In genomic region chr1:214270097-214270635, GRCh38 we compare ENCODE assay signal across 20 cellular contexts. TPM values are rescaled to one million over a fixed set of nuclear protein-coding genes. Genes with fewer than 3 reads are reported as not detected.
DNase-seq lines count a peak whose midpoint lies in the region; ATAC-seq and TF ChIP-seq lines count a peak whose summit lies in the region.
"Had no signal": no experiment of that assay in that cellular context is flagged by ENCODE, and none has a peak within 500 bp of the region (broad histone marks: within the 10 kb centered on the region; RNA-seq: fewer than 3 reads in every experiment).

No MANE protein-coding gene starts in this region.

- H3K18ac ChIP-seq in trophoblast cell (ENCODE audit: low read length): no peak overlapping the region

- H3K36me3 ChIP-seq in BJ (ENCODE audit: control insufficient read depth, insufficient read depth, low read length) (no peaks in the 10 kb centered on the region), HEK293 (ENCODE audit: control insufficient read depth in 2 of 2, insufficient read depth in 1 of 2, low read length in 2 of 2) (no peaks in the 10 kb centered on the region), trophoblast cell (ENCODE audit: control insufficient read depth in 1 of 2, insufficient read depth in 2 of 2, low read length in 2 of 2) (no peaks in the 10 kb centered on the region)
- H3K36me3 ChIP-seq: BLaER1, Peyer's patch had no signal

- peaks cover 7% of the 10 kb centered on the region for H3K27me3 ChIP-seq in BJ (ENCODE audit: control insufficient read depth, insufficient read depth, low read length)
- H3K27me3 ChIP-seq in trophoblast cell (ENCODE audit: insufficient read depth, low read length): no peaks in the 10 kb centered on the region
- H3K27me3 ChIP-seq: BLaER1, Peyer's patch had no signal

- no peak overlapping the region for H2AFZ ChIP-seq in trophoblast cell (ENCODE audit: insufficient read depth, low read length, poor library complexity)

- H3K79me1 ChIP-seq in trophoblast cell (ENCODE audit: low read length): no peaks in the 10 kb centered on the region

- H3K27ac ChIP-seq in HEK293 (ENCODE audit: extremely low read depth, low read depth, low read length) (no peak overlapping the region), trophoblast cell (ENCODE audit: low read depth, low read length) (no peak overlapping the region)
- H3K27ac ChIP-seq: BLaER1, Peyer's patch had no signal

- H3K23ac ChIP-seq in trophoblast cell (ENCODE audit: low read length): no peak overlapping the region

- no peak overlapping the region for H2BK120ac ChIP-seq in trophoblast cell (ENCODE audit: insufficient read depth, low read length, poor library complexity)

- no peak overlapping the region for H3K14ac ChIP-seq in trophoblast cell (ENCODE audit: low read length)

- H3K4me3 Mint-ChIP-seq in endothelial cell (ENCODE audit: unreplicated experiment): no peak overlapping the region
- H3K4me3 Mint-ChIP-seq: CD4-positive, alpha-beta memory T cell; HFFc6; T-cell had no signal

- no peak overlapping the region for H2BK12ac ChIP-seq in trophoblast cell (ENCODE audit: low read length)

- no peaks in the 10 kb centered on the region for H3K9me3 Mint-ChIP-seq in endothelial cell (ENCODE audit: unreplicated experiment)
- H3K9me3 Mint-ChIP-seq: CD4-positive, alpha-beta memory T cell; HFFc6; T-cell had no signal

- H3K27me3 Mint-ChIP-seq in endothelial cell (ENCODE audit: unreplicated experiment): no peaks in the 10 kb centered on the region

- POLR2A ChIA-PET in BJ (lab: Charles Lee): no interaction called here
- POLR2A ChIA-PET in HEK293 (lab: Yijun Ruan, JAX): no interaction called here

- H2BK5ac ChIP-seq in trophoblast cell (ENCODE audit: low read depth, low read length, poor library complexity): no peak overlapping the region

- H4K91ac ChIP-seq in trophoblast cell (ENCODE audit: low read depth, low read length): no peak overlapping the region

- H2AK5ac ChIP-seq in trophoblast cell (ENCODE audit: low read length): no peak overlapping the region

- no peak overlapping the region for H3K27ac Mint-ChIP-seq in endothelial cell (ENCODE audit: unreplicated experiment)
- H3K27ac Mint-ChIP-seq: CD4-positive, alpha-beta memory T cell; HFFc6; T-cell had no signal

- WGBS in trophoblast cell (ENCODE audit: extremely low coverage, insufficient coverage, insufficient read length): no CpG with 5 or more reads among the region's 2 CpGs

- no peak overlapping the region for H3K4ac ChIP-seq in trophoblast cell (ENCODE audit: low read depth, low read length)

- no peak overlapping the region for H3K9ac ChIP-seq in trophoblast cell (ENCODE audit: low read length)
- H3K9ac ChIP-seq: BLaER1 had no signal

- peaks cover 5% of the 10 kb centered on the region; the same call in 1 of the 2 replicates for H3K4me1 ChIP-seq in HEK293 (ENCODE audit: control insufficient read depth, insufficient read depth, low read length)
- H3K4me1 ChIP-seq in trophoblast cell (ENCODE audit: control insufficient read depth in 1 of 2, insufficient read depth in 2 of 2, low read length in 2 of 2): no peaks in the 10 kb centered on the region
- H3K4me1 ChIP-seq: BLaER1, Peyer's patch had no signal

- CTCF ChIA-PET in BJ (lab: Yijun Ruan, JAX): interaction anchor here (0.8 to 4.4 kb wide), 5 partner anchors 9 to 58 kb away, joined by 3 to 36 read pairs (median 7); no protein-coding TSS in a partner anchor
- CTCF ChIA-PET in HEK293 (lab: Yijun Ruan, JAX): interaction anchor here (0.7 to 4.5 kb wide), 5 partner anchors 9 to 63 kb away, joined by 4 to 49 read pairs (median 23); no protein-coding TSS in a partner anchor

- H3K4me3 ChIP-seq in BJ (ENCODE audit: low read depth, low read length) (no peak overlapping the region), HEK293 (ENCODE audit: low read depth, low read length) (no peak overlapping the region), epithelial cell of esophagus (ENCODE audit: low read length) (no peak overlapping the region), trophoblast cell (ENCODE audit: low read depth, low read length) (no peak overlapping the region)
- H3K4me3 ChIP-seq: BLaER1, Peyer's patch had no signal

- no peaks in the 10 kb centered on the region for H3K9me3 ChIP-seq in HEK293 (ENCODE audit: control insufficient read depth, insufficient read depth, low read depth, low read length)
- H3K9me3 ChIP-seq in trophoblast cell (ENCODE audit: insufficient read depth, low read depth, low read length): no peaks in the 10 kb centered on the region
- H3K9me3 ChIP-seq: BLaER1, Peyer's patch had no signal

- H4K8ac ChIP-seq in trophoblast cell (ENCODE audit: low read depth, low read length): no peak overlapping the region

- no peak overlapping the region for H4K12ac ChIP-seq in trophoblast cell (ENCODE audit: low read depth, low read length)

- no peak for TF ChIP-seq CTCF in BJ (IDR thresholded peaks at IDR 0.05; ENCODE audit: insufficient read depth, low read depth, low read length)
- TF ChIP-seq CTCF in HEK293 (tag by site-specific recombination; IDR thresholded peaks at IDR 0.05): no peak
- no peak for TF ChIP-seq CTCF in epithelial cell of esophagus (IDR thresholded peaks at IDR 0.05; ENCODE audit: insufficient read depth, low read depth, low read length, missing control alignments)
- no peak for TF ChIP-seq CTCF in endothelial cell (IDR thresholded peaks at IDR 0.05; ENCODE audit: unreplicated experiment)

- no peaks in the 10 kb centered on the region for H3K4me1 Mint-ChIP-seq in endothelial cell (ENCODE audit: unreplicated experiment)
- H3K4me1 Mint-ChIP-seq: CD4-positive, alpha-beta memory T cell had no signal

- no peaks in the 10 kb centered on the region for H3K79me2 ChIP-seq in trophoblast cell (ENCODE audit: control insufficient read depth, insufficient read depth, low read length, poor library complexity)

- peak; percentile 42 for DNase-seq in BJ (ENCODE audit: low read depth)
- peak; percentile 14 for DNase-seq in epithelial cell of esophagus (ENCODE audit: low read depth)
- peak; percentile 14 to 59 for DNase-seq in trophoblast cell
- no peak for DNase-seq in endothelial cell (ENCODE audit: low spot score)
- DNase-seq: CD4-positive, alpha-beta memory T cell; GF-D8; H7; HFFc6; NCI-H1092; NCI-H1436; NCI-H187 treated with DMSO at 0.1 percent for 48 hours; NCI-H510A treated with DMSO at 0.1 percent for 48 hours; NCI-H774; Peyer's patch; T-cell had no signal

- no peaks in the 10 kb centered on the region for H3K36me3 Mint-ChIP-seq in endothelial cell (ENCODE audit: low read depth, unreplicated experiment)
- H3K36me3 Mint-ChIP-seq: CD4-positive, alpha-beta memory T cell; T-cell had no signal

- ATAC-seq in GM21423 (IDR thresholded peaks at IDR 0.05; ENCODE audit: unreplicated experiment): no peak
- ATAC-seq in GM21360 (IDR thresholded peaks at IDR 0.05; ENCODE audit: unreplicated experiment): no peak
- ATAC-seq: SK-N-SH treated with all-trans-retinoic acid at 6 μM for 48 hours, T-cell had no signal

- no peak overlapping the region for H3K4me2 ChIP-seq in trophoblast cell (ENCODE audit: low read length)
- H3K4me2 ChIP-seq: BLaER1 had no signal

TF ChIP-seq in HEK293, 187 proteins besides CTCF, POLR2A, EP300 and RAD21:
- TF ChIP-seq ZNF645 (tag by site-specific recombination; IDR thresholded peaks at IDR 0.05): no peak
- peak; percentile 96 for TF ChIP-seq ZNF664 (tag by site-specific recombination; IDR thresholded peaks at IDR 0.05)

RNA-seq across cellular contexts. Expression of gene SMYD2, which starts 10.8 kb away (rescaled TPM):
- 41.5 and 56.2 TPM in 2 replicates for polyA plus RNA-seq in BJ (2011; rRNA removed)
- 15.7 and 16.7 TPM in 2 replicates for polyA minus RNA-seq in BJ (2011; rRNA and poly(A)+ RNA removed)
- polyA plus RNA-seq in trophoblast cell (2013): 69.5 and 72.9 TPM in 2 replicates
- total RNA-seq in endothelial cell (ENCODE audit: unreplicated experiment): 44.1 TPM
